Comparison of ENCODE assay signal across 19 cellular contexts in the genomic region with DNA sequence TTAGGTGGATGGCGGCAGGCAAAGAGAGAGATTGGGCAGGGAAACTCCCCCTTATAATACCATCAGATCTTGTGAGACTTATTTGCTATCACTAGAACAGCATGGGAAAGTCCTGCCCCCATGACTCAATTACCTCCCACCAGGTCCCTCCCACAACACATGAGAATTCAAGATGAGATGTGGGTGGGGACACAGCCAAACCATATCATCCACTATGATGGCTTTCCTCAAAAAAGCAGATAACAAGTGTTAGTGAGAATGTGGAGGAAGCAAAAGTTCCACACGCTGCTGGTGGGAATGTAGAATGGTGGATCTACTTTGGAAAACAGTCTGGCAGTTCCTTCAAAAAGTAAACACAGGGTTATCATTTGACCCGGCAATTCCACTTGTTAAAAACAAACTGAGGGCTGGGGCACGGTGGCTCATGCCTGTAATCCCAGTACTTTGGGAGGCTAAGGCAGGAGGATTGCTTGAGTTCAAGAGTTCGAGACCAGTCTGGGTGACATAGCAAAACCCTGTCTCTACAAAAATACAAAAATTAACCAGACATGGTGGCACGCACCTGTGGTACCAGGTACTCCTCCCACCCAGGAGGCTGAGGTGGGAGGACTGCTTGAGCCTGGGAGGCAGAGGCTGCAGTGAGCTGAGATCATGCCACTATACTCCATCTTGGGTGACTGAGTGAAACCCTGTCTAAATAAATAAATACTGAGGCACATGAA.
DNase-seq lines count a peak whose midpoint lies in the region; ATAC-seq and TF ChIP-seq lines count a peak whose summit lies in the region.
"Had no signal": no experiment of that assay in that cellular context is flagged by ENCODE, and none has a peak within 500 bp of the region (broad histone marks: within the 10 kb centered on the region; RNA-seq: fewer than 3 reads in every experiment).

No MANE protein-coding gene starts in this region.

- dilution Hi-C loops in mammary epithelial cell (cut with HindIII; ENCODE audit: low sequenced_read_pairs), result no loop called here

- no peaks in the 10 kb centered on the region for H4K20me1 ChIP-seq in mammary epithelial cell (ENCODE audit: insufficient read depth, low read length)

- no peaks in the 10 kb centered on the region for H3K9me3 ChIP-seq in mammary epithelial cell (replicated peaks; ENCODE audit: insufficient read depth, low read length)
- H3K9me3 ChIP-seq: thoracic aorta had no signal

- no peak for ATAC-seq in natural killer cell
- ATAC-seq: CD8-positive, alpha-beta T cell had no signal

- in situ Hi-C loops in mammary epithelial cell (cut with MboI; ENCODE audit: low sequenced_read_pairs in 2 of 2), result loop anchor here in 1 of 2 donors (25.0 kb wide), 1 partner anchor 1221 kb away; no protein-coding TSS in a partner anchor

- H3K4me3 ChIP-seq in mammary epithelial cell (replicated peaks in 1 of 3; ENCODE audit: insufficient read depth in 1 of 3, low read depth in 2 of 3, low read length in 3 of 3) (no peak overlapping the region), epithelial cell of esophagus (ENCODE audit: low read length) (no peak overlapping the region)
- H3K4me3 ChIP-seq: thoracic aorta had no signal

- no peaks in the 10 kb centered on the region for H3K79me2 ChIP-seq in mammary epithelial cell (ENCODE audit: insufficient read depth, low read length)

- no peaks in the 10 kb centered on the region for H3K36me3 ChIP-seq in mammary epithelial cell (ENCODE audit: insufficient read depth, low read length)
- H3K36me3 ChIP-seq: thoracic aorta had no signal

- DNase-seq in MCF 10A (ENCODE audit: unreplicated experiment), result no peak
- DNase-seq in mammary epithelial cell, result no peak
- peak; percentile 48 for DNase-seq in T-helper 2 cell treated with Interferon-gamma antibody and Interleukin-4, amounts not matched to agents 5 μg/mL and 100 μg/mL, for 36 hours (ENCODE audit: low spot score)
- DNase-seq in epithelial cell of esophagus (ENCODE audit: low read depth), result peak; percentile 19
- DNase-seq in stimulated activated CD4-positive, alpha-beta T cell treated with anti-CD3 and anti-CD28 coated beads, TNF-alpha, amount 100 ng/mL, for 24 hours (ENCODE audit: low read depth in 3 of 3), result peak in 2 of 3 experiments; percentile 14 to 25
- no peak for DNase-seq in AML-193 (lab: John Stamatoyannopoulos, UW)
- no peak for DNase-seq in natural killer cell
- DNase-seq: activated CD8-positive, alpha-beta memory T cell treated with anti-CD3 and anti-CD28 coated beads, Interleukin-2, amount 50 U/mL, for 48 hours; CD8-positive, alpha-beta T cell; kidney glomerular epithelial cell; NCI-H1092 treated with DMSO at 0.1 percent for 48 hours; NCI-H2029; NCI-H2227 treated with DMSO at 0.1 percent for 48 hours; NCI-H774; occipital lobe; small intestine; SW 1271 had no signal

- H3K4me2 ChIP-seq in mammary epithelial cell (ENCODE audit: insufficient read depth, low read depth, low read length), result no peak overlapping the region

- H3K27ac Mint-ChIP-seq in MCF 10A (ENCODE audit: low read depth, unreplicated experiment) (no peak overlapping the region), natural killer cell (no peak overlapping the region)
- no peak overlapping the region for H3K27ac Mint-ChIP-seq in T-helper 2 cell treated with Interferon-gamma antibody and Interleukin-4, amounts not matched to agents 5 μg/mL and 100 μg/mL, for 36 hours
- H3K27ac Mint-ChIP-seq: CD8-positive, alpha-beta T cell; memory B cell had no signal

- no peak for TF ChIP-seq CTCF in MCF 10A (IDR thresholded peaks at IDR 0.05; ENCODE audit: unreplicated experiment)
- TF ChIP-seq CTCF in mammary epithelial cell (conservative IDR thresholded peaks at IDR 0.05 in 1 of 2, IDR thresholded peaks at IDR 0.05 in 1 of 2; ENCODE audit: extremely low read depth in 1 of 2, insufficient read depth in 1 of 2, low read depth in 1 of 2, low read length in 2 of 2), result no peak
- no peak for TF ChIP-seq CTCF in epithelial cell of esophagus (IDR thresholded peaks at IDR 0.05; ENCODE audit: insufficient read depth, low read depth, low read length, missing control alignments)
- TF ChIP-seq CTCF in natural killer cell (IDR thresholded peaks at IDR 0.05), result no peak

- no peak overlapping the region for H2AFZ ChIP-seq in mammary epithelial cell (ENCODE audit: low read depth, low read length)

- H3K4me1 ChIP-seq in mammary epithelial cell (ENCODE audit: insufficient read depth, low read length), result peaks cover 5% of the 10 kb centered on the region

- H3K4me1 Mint-ChIP-seq in MCF 10A (ENCODE audit: insufficient read depth, unreplicated experiment) (peaks cover 5% of the 10 kb centered on the region), natural killer cell (no peaks in the 10 kb centered on the region)
- no peaks in the 10 kb centered on the region for H3K4me1 Mint-ChIP-seq in T-helper 2 cell treated with Interferon-gamma antibody and Interleukin-4, amounts not matched to agents 5 μg/mL and 100 μg/mL, for 36 hours (ENCODE audit: low read depth)
- H3K4me1 Mint-ChIP-seq: memory B cell had no signal

- CTCF ChIA-PET in MCF 10A (lab: Yijun Ruan, JAX) (no interaction called here), mammary epithelial cell (lab: Charles Lee; ENCODE audit: low non-redundant PET) (no interaction called here)

- WGBS in mammary epithelial cell (ENCODE audit: low coverage, missing lambda C conversion rate), result 94% methylated on average over 6 of the region's 6 CpGs

- POLR2A ChIA-PET in MCF 10A (lab: Yijun Ruan, JAX), result interaction anchor here (1.3 kb wide), 1 partner anchor 290 kb away, joined by 3 read pairs; no protein-coding TSS in a partner anchor

- no peak overlapping the region for H3K9ac ChIP-seq in mammary epithelial cell (ENCODE audit: insufficient read depth, low read length)

- no TSS peak for BruUV-seq in MCF 10A (replicated peaks; lab: Mats Ljungman, UMichigan)
- no TSS peak for BruUV-seq in mammary epithelial cell (replicated peaks; lab: Mats Ljungman, UMichigan)

- no peaks in the 10 kb centered on the region for H3K36me3 Mint-ChIP-seq in MCF 10A (ENCODE audit: insufficient read depth, unreplicated experiment)
- no peaks in the 10 kb centered on the region for H3K36me3 Mint-ChIP-seq in T-helper 2 cell treated with Interferon-gamma antibody and Interleukin-4, amounts not matched to agents 5 μg/mL and 100 μg/mL, for 36 hours (ENCODE audit: low read depth)
- H3K36me3 Mint-ChIP-seq in natural killer cell, result no peaks in the 10 kb centered on the region
- H3K36me3 Mint-ChIP-seq: CD8-positive, alpha-beta T cell; memory B cell had no signal

- no peaks in the 10 kb centered on the region for H3K27me3 Mint-ChIP-seq in MCF 10A (ENCODE audit: insufficient read depth, unreplicated experiment)
- no peaks in the 10 kb centered on the region for H3K27me3 Mint-ChIP-seq in T-helper 2 cell treated with Interferon-gamma antibody and Interleukin-4, amounts not matched to agents 5 μg/mL and 100 μg/mL, for 36 hours (ENCODE audit: low read depth)
- peaks cover 0 to 2% of the 10 kb centered on the region in 2 donors for H3K27me3 Mint-ChIP-seq in natural killer cell (ENCODE audit: low read depth in 2 of 2)

- intact Hi-C loops in MCF 10A (cut with micrococcal nuclease), result no loop called here
- intact Hi-C loops in mammary epithelial cell (cut with micrococcal nuclease), result loop anchor here (2.0 to 10.0 kb wide), 3 partner anchors 45 to 163 kb away; a partner anchor contains a TSS
- intact Hi-C loops in natural killer cell (cut with micrococcal nuclease), result no loop called here

- H3K27ac ChIP-seq in mammary epithelial cell (ENCODE audit: insufficient read depth, low read depth, low read length), result no peak overlapping the region
- H3K27ac ChIP-seq: thoracic aorta had no signal

- H3K9me3 Mint-ChIP-seq in MCF 10A (ENCODE audit: unreplicated experiment) (no peaks in the 10 kb centered on the region), natural killer cell (no peaks in the 10 kb centered on the region)
- H3K9me3 Mint-ChIP-seq in T-helper 2 cell treated with Interferon-gamma antibody and Interleukin-4, amounts not matched to agents 5 μg/mL and 100 μg/mL, for 36 hours, result no peaks in the 10 kb centered on the region
- H3K9me3 Mint-ChIP-seq: CD8-positive, alpha-beta T cell; memory B cell had no signal

- H3K4me3 Mint-ChIP-seq in MCF 10A (ENCODE audit: unreplicated experiment) (peak overlapping the region; percentile 2), natural killer cell (no peak overlapping the region)
- no peak overlapping the region for H3K4me3 Mint-ChIP-seq in T-helper 2 cell treated with Interferon-gamma antibody and Interleukin-4, amounts not matched to agents 5 μg/mL and 100 μg/mL, for 36 hours
- H3K4me3 Mint-ChIP-seq: CD8-positive, alpha-beta T cell; memory B cell had no signal

- no peaks in the 10 kb centered on the region for H3K27me3 ChIP-seq in mammary epithelial cell (ENCODE audit: insufficient read depth, low read length)

Comparison
In these comparisons a context has a peak if more than half of its experiments do, and no peak if none do; other contexts are left out.
1. DNase-seq: peak in T-helper 2 cell treated with Interferon-gamma antibody and Interleukin-4, amounts not matched to agents 5 μg/mL and 100 μg/mL, for 36 hours (single experiment), epithelial cell of esophagus (single experiment) and stimulated activated CD4-positive, alpha-beta T cell treated with anti-CD3 and anti-CD28 coated beads, TNF-alpha, amount 100 ng/mL, for 24 hours (2 of 3); none in MCF 10A (single experiment), mammary epithelial cell (single experiment), AML-193 (0 of 2) and natural killer cell (single experiment).